Comparison of ENCODE assay signal across 19 cellular contexts in genomic region chrX:53078943-53079342, GRCh38. TPM values are rescaled to one million over a fixed set of nuclear protein-coding genes. Genes with fewer than 3 reads are reported as not detected.
DNase-seq lines count a peak whose midpoint lies in the region; ATAC-seq, FAIRE-seq and TF ChIP-seq lines count a peak whose summit lies in the region.
"Had no signal": no experiment of that assay in that cellular context is flagged by ENCODE, and none has a peak within 500 bp of the region (broad histone marks: within the 10 kb centered on the region; RNA-seq: fewer than 3 reads in every experiment).

No MANE protein-coding gene starts in this region.

- no peak for ATAC-seq in DND-41 (ENCODE audit: insufficient read depth, low read depth)
- ATAC-seq in HG03025 (IDR thresholded peaks at IDR 0.05; ENCODE audit: low FRiP score, unreplicated experiment), result no peak

- H3K4me3 ChIP-seq in DND-41 (ENCODE audit: low read depth in 1 of 2, low read length in 2 of 2) (no peak overlapping the region), ascending aorta (no peak overlapping the region), sigmoid colon (no peak overlapping the region)
- H3K4me3 ChIP-seq: BLaER1, HAP-1 had no signal

- no peak overlapping the region for H3K4me3 Mint-ChIP-seq in immature natural killer cell
- H3K4me3 Mint-ChIP-seq: CD14-positive monocyte, HFFc6 had no signal

- peak overlapping the region in 4 of 6 donors; percentile 22 to 94 (median 36) for H3K27ac Mint-ChIP-seq in immature natural killer cell
- H3K27ac Mint-ChIP-seq: CD14-positive monocyte, HFFc6 had no signal

- H3K4me1 ChIP-seq in DND-41 (ENCODE audit: insufficient read depth, low read length) (peaks cover 13% of the 10 kb centered on the region), ascending aorta (no peaks in the 10 kb centered on the region), sigmoid colon (peaks cover 0 to 13% (median under 1%) of the 10 kb centered on the region in 4 donors)

- peaks cover 8% of the 10 kb centered on the region for H4K20me1 ChIP-seq in DND-41 (ENCODE audit: insufficient read depth, low read length)

- 74 to 91% methylated on average over 1 of the region's 1 CpG for WGBS in sigmoid colon, 2 donors

- intact Hi-C loops in ascending aorta (cut with DNase I) (no loop called here), sigmoid colon (cut with DNase I) (no loop called here)

- H3K36me3 Mint-ChIP-seq in immature natural killer cell, result no peaks in the 10 kb centered on the region
- H3K36me3 Mint-ChIP-seq: CD14-positive monocyte had no signal

- TF ChIP-seq CTCF in DND-41 (IDR thresholded peaks at IDR 0.05; ENCODE audit: borderline replicate concordance, extremely low read depth, low read length, poor library complexity, severe bottlenecking), result no peak
- TF ChIP-seq CTCF in ascending aorta (IDR thresholded peaks at IDR 0.05), result no peak
- no peak for TF ChIP-seq CTCF in sigmoid colon (IDR thresholded peaks at IDR 0.05)

- no peak for TF ChIP-seq EP300 in sigmoid colon (IDR thresholded peaks at IDR 0.05)

- no peak overlapping the region for H3K4me2 ChIP-seq in DND-41 (ENCODE audit: insufficient read depth, low read length)
- H3K4me2 ChIP-seq: BLaER1 had no signal

- H3K27me3 ChIP-seq in DND-41 (ENCODE audit: insufficient read depth, low read length, poor library complexity), result no peaks in the 10 kb centered on the region
- no peaks in the 10 kb centered on the region for H3K27me3 ChIP-seq in ascending aorta
- no peaks in the 10 kb centered on the region for H3K27me3 ChIP-seq in sigmoid colon

- H3K9me3 ChIP-seq in DND-41 (ENCODE audit: insufficient read depth, low read length, severe bottlenecking) (no peaks in the 10 kb centered on the region), ascending aorta (no peaks in the 10 kb centered on the region), sigmoid colon (no peaks in the 10 kb centered on the region)
- H3K9me3 ChIP-seq: HAP-1 had no signal

- TF ChIP-seq POLR2A in sigmoid colon (IDR thresholded peaks at IDR 0.05), result no peak

- no peak for DNase-seq in DND-41
- DNase-seq in ascending aorta (ENCODE audit: low spot score in 2 of 2), result peak in 1 of 2 donors; percentile 28
- DNase-seq in immature natural killer cell, result no peak
- no peak for DNase-seq in sigmoid colon
- DNase-seq in NK-92 (lab: John Stamatoyannopoulos, UW; ENCODE audit: unreplicated experiment), result no peak
- no peak for DNase-seq in EL
- DNase-seq in urothelium cell line (ENCODE audit: low spot score), result no peak
- DNase-seq: 8988T; CD4-positive, alpha-beta memory T cell; DMS153; DMS79; HFFc6 had no signal

- no peaks in the 10 kb centered on the region for H3K9me3 Mint-ChIP-seq in immature natural killer cell
- H3K9me3 Mint-ChIP-seq: HFFc6 had no signal

- peaks cover 15% of the 10 kb centered on the region for H3K79me2 ChIP-seq in DND-41 (ENCODE audit: insufficient read depth, low read length)

- H3K9ac ChIP-seq in DND-41 (ENCODE audit: low read depth, low read length), result no peak overlapping the region
- H3K9ac ChIP-seq: BLaER1 had no signal

- peaks cover 19 to 23% of the 10 kb centered on the region in 2 donors for H3K4me1 Mint-ChIP-seq in immature natural killer cell

- peaks cover 15 to 24% (median 18%) of the 10 kb centered on the region in 3 donors for H3K27me3 Mint-ChIP-seq in immature natural killer cell (ENCODE audit: low read depth in 3 of 3)
- H3K27me3 Mint-ChIP-seq: CD4-positive, alpha-beta memory T cell had no signal

- peaks cover 5% of the 10 kb centered on the region for H3K36me3 ChIP-seq in DND-41 (ENCODE audit: insufficient read depth, low read length)
- no peaks in the 10 kb centered on the region for H3K36me3 ChIP-seq in ascending aorta
- no peaks in the 10 kb centered on the region for H3K36me3 ChIP-seq in sigmoid colon
- H3K36me3 ChIP-seq: HAP-1 had no signal

- H2AFZ ChIP-seq in DND-41 (ENCODE audit: low read depth, low read length), result peak overlapping the region; percentile 52; the same call in 1 of the 2 replicates

- H3K27ac ChIP-seq in DND-41 (ENCODE audit: low read length) (no peak overlapping the region), ascending aorta (peak overlapping the region; percentile 56 to 88), sigmoid colon (peak overlapping the region in 3 of 4 donors; percentile 82 to 96 (median 84))
- H3K27ac ChIP-seq: BLaER1 had no signal

- FAIRE-seq in urothelium cell line (lab: Jason Lieb, UNC), result no peak
- FAIRE-seq: G401.6, GM12891, GM19239 had no signal

RNA-seq across cellular contexts. Expression of gene TSPYL2, which starts 3.2 kb away (rescaled TPM):
- total RNA-seq in ascending aorta (42.3 TPM), sigmoid colon (100 to 1,000 TPM in 1 of 4 donors, 10 to 100 TPM in 3; 50.3 to 109 (median 71.6) TPM)
- polyA plus RNA-seq in immature natural killer cell (10 to 100 TPM in 1 of 3 donors, 1 to 10 TPM in 2; 3.0 to 10.8 (median 8.4) TPM), sigmoid colon (10 to 100 TPM in 1 of 3 donors, 1 to 10 TPM in 2; 2.5 to 25.8 (median 6.6) TPM)

RNA-seq across cellular contexts. Expression of gene KANTR, which starts 15.0 kb away (rescaled TPM):
- total RNA-seq in ascending aorta, result 5.0 TPM
- polyA plus RNA-seq in immature natural killer cell, result 1 to 10 TPM in 1 of 3 donors, under 1 TPM in 1, not detected in 1; 0.56 to 2.3 TPM
- 10 to 100 TPM; 15.7 to 26.6 (median 15.9) TPM for total RNA-seq in sigmoid colon
- polyA plus RNA-seq in sigmoid colon, result 1 to 10 TPM in 1 of 3 donors, under 1 TPM in 2; 0.46 to 6.0 (median 0.60) TPM

RNA-seq across cellular contexts. Expression of gene GPR173, which starts 30.4 kb away (rescaled TPM):
- total RNA-seq in ascending aorta (2.1 TPM), sigmoid colon (1 to 10 TPM; 1.3 to 5.6 (median 2.1) TPM)
- polyA plus RNA-seq in immature natural killer cell (not detected), sigmoid colon (1 to 10 TPM in 1 of 3 donors, under 1 TPM in 1, not detected in 1; 0.23 to 1.0 TPM)
- total RNA-seq: CD4-positive, alpha-beta memory T cell had no signal
- polyA plus RNA-seq: CD14-positive monocyte; CD4-positive, alpha-beta memory T cell had no signal
